ENCODE assay signal across 1 cellular context in genomic region chr6:75428204-75428603, GRCh38.
TF ChIP-seq lines count a peak whose summit lies in the region.

No MANE protein-coding gene starts in this region.

TF ChIP-seq in GM23338, 12 proteins besides CTCF, POLR2A, EP300 and RAD21 (continued from another document):
- TF ChIP-seq ZNF462 (CRISPR knock-in tag; IDR thresholded peaks at IDR 0.05): no peak
- no peak for TF ChIP-seq NANOG (IDR thresholded peaks at IDR 0.05; ENCODE audit: borderline replicate concordance)
- no peak for TF ChIP-seq JUNB (IDR thresholded peaks at IDR 0.05; ENCODE audit: unreplicated experiment)
- no peak for TF ChIP-seq ZNF331 (CRISPR knock-in tag; IDR thresholded peaks at IDR 0.05; ENCODE audit: low read depth)
- TF ChIP-seq ZNF114 (CRISPR knock-in tag; IDR thresholded peaks at IDR 0.05): no peak
- no peak for TF ChIP-seq CREB1 (CRISPR knock-in tag; IDR thresholded peaks at IDR 0.05; ENCODE audit: low read depth)
- no peak for TF ChIP-seq STAT1 (IDR thresholded peaks at IDR 0.05; ENCODE audit: unreplicated experiment)
- TF ChIP-seq POLR2AphosphoS5 (IDR thresholded peaks at IDR 0.05; ENCODE audit: low read depth): no peak
